Comparison of ENCODE assay signal across 1 cellular context in genomic region chr2:19677215-19677777, GRCh38.
TF ChIP-seq lines count a peak whose summit lies in the region.

No MANE protein-coding gene starts in this region.

TF ChIP-seq in SK-N-SH, 30 proteins besides CTCF, POLR2A, EP300 and RAD21 (continued from another document):
- no peak for TF ChIP-seq TCF12 (IDR thresholded peaks at IDR 0.05)
- TF ChIP-seq GABPA (IDR thresholded peaks at IDR 0.05; ENCODE audit: low read depth): no peak
- TF ChIP-seq USF1 (IDR thresholded peaks at IDR 0.05; ENCODE audit: borderline replicate concordance, low read depth): no peak
- TF ChIP-seq NFIC (IDR thresholded peaks at IDR 0.05; ENCODE audit: borderline replicate concordance): no peak
- no peak for TF ChIP-seq TAF1 (IDR thresholded peaks at IDR 0.05; ENCODE audit: borderline replicate concordance, low read depth, low read length)
- TF ChIP-seq EZH2phosphoT487 (IDR thresholded peaks at IDR 0.05; ENCODE audit: borderline replicate concordance, low read depth): no peak
- TF ChIP-seq GATA2 (CRISPR knock-in tag; IDR thresholded peaks at IDR 0.05): no peak
- no peak for TF ChIP-seq ZBTB33 (IDR thresholded peaks at IDR 0.05; ENCODE audit: borderline replicate concordance, low read depth)
- no peak for TF ChIP-seq FOSL2 (IDR thresholded peaks at IDR 0.05; ENCODE audit: borderline replicate concordance, low read depth)
- TF ChIP-seq RFX5 (IDR thresholded peaks at IDR 0.05; ENCODE audit: low read length): no peak
- TF ChIP-seq NRF1 (IDR thresholded peaks at IDR 0.05; ENCODE audit: low read depth, low read length): no peak
- TF ChIP-seq SIN3A (IDR thresholded peaks at IDR 0.05; ENCODE audit: borderline replicate concordance, low read depth, low read length): no peak
- no peak for TF ChIP-seq YY1 (IDR thresholded peaks at IDR 0.05; ENCODE audit: low read depth)
- TF ChIP-seq REST (IDR thresholded peaks at IDR 0.05; ENCODE audit: low read depth, low read length): no peak
- no peak for TF ChIP-seq SMC3 (IDR thresholded peaks at IDR 0.05; ENCODE audit: low read depth, low read length)
- TF ChIP-seq FOXM1 (IDR thresholded peaks at IDR 0.05; ENCODE audit: low read depth): no peak
- no peak for TF ChIP-seq RCOR1 (IDR thresholded peaks at IDR 0.05; ENCODE audit: low read length)
TF ChIP-seq in SK-N-SH: peak in this region for 0.
